2 cellular contexts compared by ENCODE assay signal in genomic region chr1:81584398-81584797, GRCh38.
A peak's percentile ranks its signal among the peaks of the same experiment; 100 is the strongest.
TF ChIP-seq lines count a peak whose summit lies in the region.

No MANE protein-coding gene starts in this region.

TF ChIP-seq in liver, 16 proteins besides CTCF, POLR2A, EP300 and RAD21:
- TF ChIP-seq HNF4A (conservative IDR thresholded peaks at IDR 0.05) (no peak), YY1 (IDR thresholded peaks at IDR 0.05) (peak; percentile 35)

TF ChIP-seq in HepG2, 621 proteins besides CTCF, POLR2A, EP300 and RAD21:
- TF ChIP-seq STAG1 (CRISPR knock-in tag; IDR thresholded peaks at IDR 0.05): no peak
- TF ChIP-seq ZNF709 (CRISPR knock-in tag; IDR thresholded peaks at IDR 0.05): no peak
- TF ChIP-seq MXD4 (CRISPR knock-in tag; IDR thresholded peaks at IDR 0.05): no peak
- TF ChIP-seq ZNF672 (CRISPR knock-in tag; IDR thresholded peaks at IDR 0.05): no peak
- no peak for TF ChIP-seq HES4 (CRISPR knock-in tag; IDR thresholded peaks at IDR 0.05; ENCODE audit: borderline replicate concordance)
- no peak for TF ChIP-seq USF2 (IDR thresholded peaks at IDR 0.05; ENCODE audit: low read depth, low read length)
- TF ChIP-seq USF2 (CRISPR knock-in tag; IDR thresholded peaks at IDR 0.05; ENCODE audit: borderline replicate concordance): no peak
- TF ChIP-seq ASH2L (IDR thresholded peaks at IDR 0.05; ENCODE audit: insufficient read length, low read depth, low read length): no peak
- no peak for TF ChIP-seq ZC3H4 (CRISPR knock-in tag; IDR thresholded peaks at IDR 0.05; ENCODE audit: borderline replicate concordance)
